ENCODE assay signal across 23 cellular contexts in the genomic region with DNA sequence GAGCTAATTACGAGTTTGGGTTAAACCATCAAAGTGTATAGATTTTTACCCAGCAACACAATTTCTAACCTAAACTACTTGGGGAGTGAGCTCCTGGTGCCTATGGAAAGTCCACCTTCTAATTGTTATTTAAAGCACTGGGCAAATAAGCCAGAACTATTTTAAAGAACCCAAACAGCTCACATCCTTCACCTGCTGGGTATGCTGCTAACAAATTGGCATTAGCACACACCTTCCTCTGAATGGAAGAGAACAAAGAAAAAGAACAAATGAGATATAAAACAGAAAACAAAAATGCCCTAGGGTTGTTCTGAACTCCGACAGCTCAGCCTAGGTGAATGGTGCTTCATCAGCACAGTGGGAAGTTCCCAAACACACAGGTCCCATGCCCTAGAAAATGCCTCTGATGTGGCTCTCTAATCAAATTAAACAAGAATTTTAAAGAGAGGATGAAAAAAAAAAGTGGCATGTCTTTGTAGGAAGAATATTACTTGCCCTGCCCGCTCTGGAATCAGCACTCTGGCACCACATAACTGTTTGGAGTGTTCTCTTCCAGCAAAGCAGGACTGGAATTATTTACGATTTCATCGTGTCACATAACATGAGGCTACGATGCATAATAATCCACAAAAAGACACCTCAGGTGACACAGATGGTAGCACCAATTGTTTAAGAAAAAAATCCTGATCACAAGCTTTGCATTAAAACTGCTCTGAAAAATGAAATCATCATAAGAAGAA.
"Had no signal": no experiment of that assay in that cellular context is flagged by ENCODE, and none has a peak within 500 bp of the region (broad histone marks: within the 10 kb centered on the region; RNA-seq: fewer than 3 reads in every experiment).

No MANE protein-coding gene starts in this region.

- H3K9me3 ChIP-seq: breast epithelium, heart right ventricle, left ventricle myocardium inferior, prostate gland, testis, uterus had no signal

- H3K27ac ChIP-seq: breast epithelium, epithelial cell of prostate, heart right ventricle, left ventricle myocardium inferior, prostate gland, testis, uterus had no signal

- H3K36me3 ChIP-seq: breast epithelium, heart right ventricle, left ventricle myocardium inferior, prostate gland, uterus had no signal

- H3K27me3 ChIP-seq: breast epithelium, heart right ventricle, testis, uterus had no signal

- DNase-seq: activated B cell treated with CpG ODN at 0.5 μM for 24 hours; activated CD4-positive, alpha-beta T cell treated with anti-CD3 and anti-CD28 coated beads for 36 hours; activated CD4-positive, alpha-beta T cell treated with anti-CD3 and anti-CD28 coated beads, Interleukin-2, amount 50 U/mL, for 4 hours; activated CD8-positive, alpha-beta memory T cell treated with anti-CD3 and anti-CD28 coated beads for 24 hours; activated CD8-positive, alpha-beta memory T cell treated with anti-CD3 and anti-CD28 coated beads, Interleukin-2, amount 50 U/mL, for 4 hours; activated naive CD4-positive, alpha-beta T cell treated with anti-CD3 and anti-CD28 coated beads for 36 hours; activated naive CD8-positive, alpha-beta T cell treated with anti-CD3 and anti-CD28 coated beads, Interleukin-2, amount 10 ng/mL, durations not matched to agents 7 days and 5 days; activated T-cell treated with anti-CD3 and anti-CD28 coated beads, Interleukin-2, amount 50 U/mL, for 4 hours; amniotic stem cell; cerebellar nuclear complex; cortex of kidney; endodermal cell; heart right ventricle; left ventricle myocardium inferior; stimulated activated CD4-positive, alpha-beta T cell treated with anti-CD3 and anti-CD28 coated beads, Interleukin-4, amount 100 ng/mL, for 1 hour; stimulated activated naive CD4-positive, alpha-beta T cell; T-helper 9 cell; testis; trophoblast cell; uterus had no signal

- H3K4me1 ChIP-seq: breast epithelium, heart right ventricle, left ventricle myocardium inferior, prostate gland, testis, uterus had no signal

- H3K4me3 ChIP-seq: breast epithelium, heart right ventricle, left ventricle myocardium inferior, prostate gland, testis, uterus had no signal
